In the genomic region with DNA sequence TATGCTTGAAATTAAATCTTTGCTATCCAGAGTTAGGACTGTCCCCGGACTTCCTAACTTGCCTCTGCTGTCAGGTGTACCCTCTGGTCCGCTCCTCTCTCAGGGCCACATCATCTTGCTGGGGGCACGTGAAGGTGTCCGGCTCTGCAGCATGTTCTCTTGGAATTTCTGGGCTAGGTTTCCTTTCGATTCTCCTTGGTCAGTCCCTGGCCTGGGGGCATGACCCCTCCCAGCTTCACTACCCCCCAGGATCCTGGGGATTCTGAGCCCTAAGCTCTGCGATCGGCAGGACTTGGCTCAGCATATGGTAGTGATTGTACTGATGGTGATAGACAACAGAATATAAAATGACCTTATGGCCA, we compare ENCODE assay signal across 8 cellular contexts. TPM values are rescaled to one million over a fixed set of nuclear protein-coding genes. Genes with fewer than 3 reads are reported as not detected.
DNase-seq lines count a peak whose midpoint lies in the region; ATAC-seq and TF ChIP-seq lines count a peak whose summit lies in the region.

No MANE protein-coding gene starts in this region.

- CTCF ChIA-PET in activated CD8-positive, alpha-beta T cell treated with anti-CD3 and anti-CD28 coated beads, Interleukin-2, amount 10 ng/mL, durations not matched to agents 7 days and 5 days (lab: Charles Lee): interaction anchor here (0.9 to 3.0 kb wide), 10 partner anchors 9 to 216 kb away, joined by 3 to 20 read pairs (median 5); a partner anchor contains a TSS

- POLR2A ChIA-PET in activated CD8-positive, alpha-beta T cell treated with anti-CD3 and anti-CD28 coated beads, Interleukin-2, amount 10 ng/mL, durations not matched to agents 7 days and 5 days (lab: Charles Lee): interaction anchor here (0.9 to 2.3 kb wide), 4 partner anchors 9 to 187 kb away, joined by 3 to 14 read pairs (median 4); a partner anchor contains a TSS

- H3K9me3 Mint-ChIP-seq in activated CD8-positive, alpha-beta T cell treated with anti-CD3 and anti-CD28 coated beads, Interleukin-2, amount 10 ng/mL, durations not matched to agents 7 days and 5 days (ENCODE audit: insufficient read depth): no peaks in the 10 kb centered on the region

- H3K27me3 Mint-ChIP-seq in activated CD8-positive, alpha-beta T cell treated with anti-CD3 and anti-CD28 coated beads, Interleukin-2, amount 10 ng/mL, durations not matched to agents 7 days and 5 days (ENCODE audit: low read depth): no peaks in the 10 kb centered on the region

- H3K27me3 ChIP-seq in iPS-18a (ENCODE audit: control insufficient read depth, insufficient read depth, low read length): no peaks in the 10 kb centered on the region
- no peaks in the 10 kb centered on the region for H3K27me3 ChIP-seq in stomach

- intact Hi-C loops in stomach (cut with DNase I; ENCODE audit: low total_unique reads): no loop called here

- H3K36me3 ChIP-seq in iPS-18a (ENCODE audit: control insufficient read depth, low read depth, low read length) (no peaks in the 10 kb centered on the region), stomach (peaks cover 0 to 10% (median 8%) of the 10 kb centered on the region in 4 donors)

- peak overlapping the region; percentile 83 for H3K4me3 Mint-ChIP-seq in activated CD8-positive, alpha-beta T cell treated with anti-CD3 and anti-CD28 coated beads, Interleukin-2, amount 10 ng/mL, durations not matched to agents 7 days and 5 days

- peak; percentile 36 for DNase-seq in NCI-H82 (lab: John Stamatoyannopoulos, UW)
- DNase-seq in NCI-H82 treated with DMSO at 0.1 percent for 48 hours (lab: John Stamatoyannopoulos, UW; ENCODE audit: unreplicated experiment): no peak
- no peak for DNase-seq in activated CD8-positive, alpha-beta T cell treated with anti-CD3 and anti-CD28 coated beads, Interleukin-2, amount 10 ng/mL, durations not matched to agents 7 days and 5 days
- no peak for DNase-seq in stomach

- H3K27ac ChIP-seq in iPS-18a (ENCODE audit: low read length): no peak overlapping the region
- peak overlapping the region; percentile 82 to 92 (median 89) for H3K27ac ChIP-seq in stomach

- H3K4me3 ChIP-seq in iPS-18a (ENCODE audit: low read length): peak overlapping the region; percentile 53
- H3K4me3 ChIP-seq in stomach: peak overlapping the region; percentile 38 to 51 (median 42)

- TF ChIP-seq POLR2A in stomach (IDR thresholded peaks at IDR 0.05): no peak

- H3K36me3 Mint-ChIP-seq in activated CD8-positive, alpha-beta T cell treated with anti-CD3 and anti-CD28 coated beads, Interleukin-2, amount 10 ng/mL, durations not matched to agents 7 days and 5 days (ENCODE audit: low read depth): peaks cover 12% of the 10 kb centered on the region

- H3K9ac ChIP-seq in iPS-18a (ENCODE audit: low read length): peak overlapping the region; percentile 44

- 64 to 80% (median 77%) methylated on average over 7 of the region's 7 CpGs for WGBS in stomach, 5 donors

- TF ChIP-seq CTCF in stomach (IDR thresholded peaks at IDR 0.05): no peak

- TF ChIP-seq EP300 in stomach (IDR thresholded peaks at IDR 0.05): no peak

- H3K27ac Mint-ChIP-seq in activated CD8-positive, alpha-beta T cell treated with anti-CD3 and anti-CD28 coated beads, Interleukin-2, amount 10 ng/mL, durations not matched to agents 7 days and 5 days: peak overlapping the region; percentile 88

- no peak for ATAC-seq in activated CD8-positive, alpha-beta T cell treated with anti-CD3 and anti-CD28 coated beads, Interleukin-2, amount 10 ng/mL, durations not matched to agents 7 days and 5 days
- ATAC-seq in GM18858 (IDR thresholded peaks at IDR 0.05; ENCODE audit: unreplicated experiment) (no peak), GM19452 (IDR thresholded peaks at IDR 0.05; ENCODE audit: unreplicated experiment) (no peak), HG03135 (IDR thresholded peaks at IDR 0.05; ENCODE audit: unreplicated experiment) (no peak)

- peaks cover 12% of the 10 kb centered on the region for H3K4me1 ChIP-seq in iPS-18a (ENCODE audit: control insufficient read depth, low read depth, low read length)
- peaks cover 18 to 25% (median 22%) of the 10 kb centered on the region in 4 donors for H3K4me1 ChIP-seq in stomach

- peaks cover 54% of the 10 kb centered on the region for H3K4me1 Mint-ChIP-seq in activated CD8-positive, alpha-beta T cell treated with anti-CD3 and anti-CD28 coated beads, Interleukin-2, amount 10 ng/mL, durations not matched to agents 7 days and 5 days (ENCODE audit: low read depth)

- no peaks in the 10 kb centered on the region for H3K9me3 ChIP-seq in iPS-18a (ENCODE audit: control insufficient read depth, low read depth, low read length)
- H3K9me3 ChIP-seq in stomach: no peaks in the 10 kb centered on the region

RNA-seq across cellular contexts. Expression of a gene that starts 5.1 kb away (rescaled TPM):
- total RNA-seq in activated CD8-positive, alpha-beta T cell treated with anti-CD3 and anti-CD28 coated beads, Interleukin-2, amount 10 ng/mL, durations not matched to agents 7 days and 5 days: 100 to 1,000 TPM; 661 to 697 TPM
- total RNA-seq in stomach: 100 to 1,000 TPM in 4 of 5 donors, 10 to 100 TPM in 1; 93.2 to 306 (median 110) TPM
- 10 to 100 TPM; 66.1 to 80.9 (median 67.8) TPM for polyA plus RNA-seq in stomach

RNA-seq across cellular contexts. Expression of a gene that starts 44.3 kb away (rescaled TPM):
- 10 to 100 TPM; 12.9 to 13.3 TPM for total RNA-seq in activated CD8-positive, alpha-beta T cell treated with anti-CD3 and anti-CD28 coated beads, Interleukin-2, amount 10 ng/mL, durations not matched to agents 7 days and 5 days
- 10 to 100 TPM in 2 of 5 donors, 1 to 10 TPM in 3; 4.6 to 33.5 (median 9.0) TPM for total RNA-seq in stomach
- 10 to 100 TPM in 2 of 3 donors, 1 to 10 TPM in 1; 9.5 to 13.6 (median 11.7) TPM for polyA plus RNA-seq in stomach
